ENCODE assay signal across 10 cellular contexts in genomic region chr10:102815790-102816549, GRCh38. TPM values are rescaled to one million over a fixed set of nuclear protein-coding genes. Genes with fewer than 3 reads are reported as not detected.
A peak's percentile ranks its signal among the peaks of the same experiment; 100 is the strongest.
DNase-seq lines count a peak whose midpoint lies in the region; ATAC-seq and TF ChIP-seq lines count a peak whose summit lies in the region.
"Had no signal": no experiment of that assay in that cellular context is flagged by ENCODE, and none has a peak within 500 bp of the region (broad histone marks: within the 10 kb centered on the region; RNA-seq: fewer than 3 reads in every experiment).

No MANE protein-coding gene starts in this region.

- peaks cover 23% of the 10 kb centered on the region for H3K36me3 ChIP-seq in RWPE2 (ENCODE audit: low read depth)

- ATAC-seq in RWPE2 (ENCODE audit: low read depth) (peak; percentile 59), HG03442 (IDR thresholded peaks at IDR 0.05; ENCODE audit: unreplicated experiment) (no peak)

- no peaks in the 10 kb centered on the region for H3K27me3 ChIP-seq in RWPE2 (ENCODE audit: insufficient read depth, poor library complexity, severe bottlenecking)

- peaks cover 15% of the 10 kb centered on the region for H3K4me1 ChIP-seq in RWPE2 (ENCODE audit: insufficient read depth, poor library complexity, severe bottlenecking)

- peak overlapping the region; percentile 54 for H3K27ac ChIP-seq in RWPE2 (ENCODE audit: poor library complexity, severe bottlenecking)
- H3K27ac ChIP-seq: KMS-11 had no signal

- DNase-seq in AG20443 (ENCODE audit: low spot score) (peak; percentile 73), RWPE2 (ENCODE audit: low spot score) (no peak), fibroblast of the aortic adventitia (ENCODE audit: low read depth) (peak; percentile 96), non-pigmented ciliary epithelial cell (ENCODE audit: low read depth) (peak; percentile 68), COLO668 (lab: John Stamatoyannopoulos, UW; ENCODE audit: unreplicated experiment) (no peak), NCI-H748 treated with DMSO at 0.1 percent for 48 hours (lab: John Stamatoyannopoulos, UW) (no peak), NCI-H510A (lab: John Stamatoyannopoulos, UW) (no peak)

- TF ChIP-seq CTCF in RWPE2 (IDR thresholded peaks at IDR 0.05; ENCODE audit: poor library complexity, severe bottlenecking): no peak
- TF ChIP-seq CTCF in fibroblast of the aortic adventitia (IDR thresholded peaks at IDR 0.05; ENCODE audit: insufficient read depth, low read length): no peak

- H3K9me3 ChIP-seq in RWPE2 (ENCODE audit: severe bottlenecking): no peaks in the 10 kb centered on the region

- H3K4me3 ChIP-seq in RWPE2 (ENCODE audit: severe bottlenecking) (no peak overlapping the region), fibroblast of the aortic adventitia (ENCODE audit: low read depth, low read length) (no peak overlapping the region)

RNA-seq across cellular contexts. Expression of gene CYP17A1, which starts 21.2 kb away (rescaled TPM):
- total RNA-seq in fibroblast of the aortic adventitia (ENCODE audit: low replicate concordance): not detected in 2 replicates
- total RNA-seq: subcutaneous adipose tissue had no signal

RNA-seq across cellular contexts. Expression of gene BORCS7, which starts 38.1 kb away (rescaled TPM):
- total RNA-seq in fibroblast of the aortic adventitia (ENCODE audit: low replicate concordance): 12.2 and 23.9 TPM in 2 replicates

RNA-seq across cellular contexts. Expression of gene AS3MT, which starts 53.3 kb away (rescaled TPM):
- total RNA-seq in fibroblast of the aortic adventitia (ENCODE audit: low replicate concordance): 2.9 and 7.0 TPM in 2 replicates

Comparison
In these comparisons a context has a peak if more than half of its experiments do, and no peak if none do; other contexts are left out.
1. DNase-seq: peak in AG20443 (single experiment), fibroblast of the aortic adventitia (single experiment) and non-pigmented ciliary epithelial cell (single experiment); none in RWPE2 (single experiment), COLO668 (single experiment), NCI-H748 treated with DMSO at 0.1 percent for 48 hours (single experiment) and NCI-H510A (single experiment).